Comparison of ENCODE assay signal across 11 cellular contexts in genomic region chr6:16504608-16505007, GRCh38.
DNase-seq lines count a peak whose midpoint lies in the region; ATAC-seq and TF ChIP-seq lines count a peak whose summit lies in the region.
"Had no signal": no experiment of that assay in that cellular context is flagged by ENCODE, and none has a peak within 500 bp of the region (broad histone marks: within the 10 kb centered on the region; RNA-seq: fewer than 3 reads in every experiment).

No MANE protein-coding gene starts in this region.

- H3K9me3 Mint-ChIP-seq in WTC11 (peaks cover 5% of the 10 kb centered on the region), endothelial cell (ENCODE audit: unreplicated experiment) (no peaks in the 10 kb centered on the region)

- DNase-seq in GM06990 (ENCODE audit: extremely low read depth, insufficient read length) (peak; percentile 59), WTC11 (ENCODE audit: low spot score) (no peak), retina (peak; percentile 22), NCI-H226 (no peak), endothelial cell (ENCODE audit: low spot score) (no peak)
- DNase-seq: NCI-H2107; stimulated activated CD4-positive, alpha-beta T cell treated with anti-CD3 and anti-CD28 coated beads, Interleukin-2, amount 100 ng/mL, for 24 hours had no signal

- H3K4me3 Mint-ChIP-seq in WTC11 (no peak overlapping the region), endothelial cell (ENCODE audit: unreplicated experiment) (no peak overlapping the region)

- no peak overlapping the region for H3K4me3 ChIP-seq in GM06990 (replicated peaks; ENCODE audit: low read depth, low read length)

- H3K36me3 Mint-ChIP-seq in WTC11 (no peaks in the 10 kb centered on the region; the same call in 1 of the 2 replicates), endothelial cell (ENCODE audit: low read depth, unreplicated experiment) (no peaks in the 10 kb centered on the region)

- peak overlapping the region; percentile 78 for H3K27ac Mint-ChIP-seq in WTC11
- no peak overlapping the region for H3K27ac Mint-ChIP-seq in endothelial cell (ENCODE audit: unreplicated experiment)

- no peaks in the 10 kb centered on the region for H3K27me3 Mint-ChIP-seq in WTC11 (ENCODE audit: low read depth)
- H3K27me3 Mint-ChIP-seq in endothelial cell (ENCODE audit: unreplicated experiment): no peaks in the 10 kb centered on the region

- peaks cover 6% of the 10 kb centered on the region for H3K4me1 Mint-ChIP-seq in WTC11
- no peaks in the 10 kb centered on the region for H3K4me1 Mint-ChIP-seq in endothelial cell (ENCODE audit: unreplicated experiment)

- TF ChIP-seq CTCF in GM06990 (IDR thresholded peaks at IDR 0.05; ENCODE audit: insufficient read depth, low read length, poor library complexity, severe bottlenecking) (no peak), WTC11 (IDR thresholded peaks at IDR 0.05) (no peak), endothelial cell (IDR thresholded peaks at IDR 0.05; ENCODE audit: unreplicated experiment) (no peak)

- peak; percentile 39 for ATAC-seq in GM21723 (IDR thresholded peaks at IDR 0.05; ENCODE audit: unreplicated experiment)
- no peak for ATAC-seq in WTC11
- no peak for ATAC-seq in HG02938 (IDR thresholded peaks at IDR 0.05; ENCODE audit: unreplicated experiment)
- ATAC-seq: HCT116, left lobe of liver had no signal

- CTCF ChIA-PET in WTC11 (lab: Charles Lee): interaction anchor here (0.6 to 1.6 kb wide), 5 partner anchors 8 to 334 kb away, joined by 3 to 10 read pairs (median 3); no protein-coding TSS in a partner anchor

- no peaks in the 10 kb centered on the region for H3K36me3 ChIP-seq in GM06990 (ENCODE audit: control insufficient read depth, insufficient read depth, low read length)

- no peaks in the 10 kb centered on the region for H3K27me3 ChIP-seq in GM06990 (replicated peaks; ENCODE audit: control insufficient read depth, insufficient read depth, low read length)

- POLR2A ChIA-PET in WTC11 (lab: Charles Lee): no interaction called here

TF ChIP-seq in WTC11, 78 proteins besides CTCF, POLR2A, EP300 and RAD21:
- TF ChIP-seq ZNF512 (CRISPR knock-in tag; IDR thresholded peaks at IDR 0.05; ENCODE audit: borderline replicate concordance) (no peak), NFE2L1 (CRISPR knock-in tag; IDR thresholded peaks at IDR 0.05) (no peak), ZNF671 (CRISPR knock-in tag; IDR thresholded peaks at IDR 0.05) (no peak), ZBTB21 (CRISPR knock-in tag; IDR thresholded peaks at IDR 0.05; ENCODE audit: borderline replicate concordance) (no peak), ETV6 (CRISPR knock-in tag; IDR thresholded peaks at IDR 0.05) (no peak)

Comparison
In these comparisons a context has a peak if more than half of its experiments do, and no peak if none do; other contexts are left out.
1. DNase-seq: peak in GM06990 (single experiment) and retina (single experiment); none in WTC11 (single experiment), NCI-H226 (single experiment) and endothelial cell (single experiment).